In genomic region chr5:128216860-128217531, GRCh38 we compare ENCODE assay signal across 12 cellular contexts.
DNase-seq lines count a peak whose midpoint lies in the region; ATAC-seq, FAIRE-seq and TF ChIP-seq lines count a peak whose summit lies in the region.
"Had no signal": no experiment of that assay in that cellular context is flagged by ENCODE, and none has a peak within 500 bp of the region (broad histone marks: within the 10 kb centered on the region; RNA-seq: fewer than 3 reads in every experiment).

No MANE protein-coding gene starts in this region.

- H3K36me3 ChIP-seq in RWPE2 (ENCODE audit: low read depth) (no peaks in the 10 kb centered on the region), pancreas (no peaks in the 10 kb centered on the region)

- no peak for FAIRE-seq in pancreas (lab: Jason Lieb, UNC)
- FAIRE-seq in GM12891 (lab: Jason Lieb, UNC): no peak
- FAIRE-seq: GM12878 had no signal

- intact Hi-C loops in pancreas (cut with DNase I): loop anchor here in 2 of 3 donors (5.0 to 10.0 kb wide), 3 partner anchors 278 to 628 kb away; no protein-coding TSS in a partner anchor

- no peaks in the 10 kb centered on the region for H3K9me3 ChIP-seq in RWPE2 (ENCODE audit: severe bottlenecking)
- H3K9me3 ChIP-seq in pancreas: no peaks in the 10 kb centered on the region
- H3K9me3 ChIP-seq: body of pancreas had no signal

- ATAC-seq in RWPE2 (ENCODE audit: low read depth): peak; percentile 79
- peak in 3 of 4 donors; percentile 39 to 47 (median 40) for ATAC-seq in pancreas
- ATAC-seq in GM18870 (IDR thresholded peaks at IDR 0.05; ENCODE audit: unreplicated experiment): no peak
- ATAC-seq: activated CD8-positive, alpha-beta T cell treated with anti-CD3 and anti-CD28 coated beads for 36 hours; body of pancreas; GM12878 had no signal

- WGBS in pancreas, 2 donors: 63 to 69% methylated on average over 15 of the region's 15 CpGs

- no peak for TF ChIP-seq POLR2A in GM12891 (IDR thresholded peaks at IDR 0.05; ENCODE audit: low read depth, low read length)

- H3K4me3 ChIP-seq in RWPE2 (ENCODE audit: severe bottlenecking) (no peak overlapping the region), fibroblast of the aortic adventitia (ENCODE audit: low read depth, low read length) (no peak overlapping the region), pancreas (no peak overlapping the region)
- H3K4me3 ChIP-seq: body of pancreas, GM12878 had no signal

- H3K27me3 ChIP-seq in RWPE2 (ENCODE audit: insufficient read depth, poor library complexity, severe bottlenecking) (no peaks in the 10 kb centered on the region), pancreas (no peaks in the 10 kb centered on the region)
- H3K27me3 ChIP-seq: body of pancreas had no signal

- H3K4me1 ChIP-seq in RWPE2 (ENCODE audit: insufficient read depth, poor library complexity, severe bottlenecking) (no peaks in the 10 kb centered on the region), pancreas (no peaks in the 10 kb centered on the region)
- H3K4me1 ChIP-seq: body of pancreas had no signal

- H3K27ac ChIP-seq in RWPE2 (ENCODE audit: poor library complexity, severe bottlenecking) (no peak overlapping the region), pancreas (no peak overlapping the region)
- H3K27ac ChIP-seq: body of pancreas had no signal

- DNase-seq in ELR (ENCODE audit: low read depth) (peak; percentile 71), RWPE2 (ENCODE audit: low spot score) (no peak), fibroblast of the aortic adventitia (ENCODE audit: low read depth) (peak; percentile 58), pancreas (no peak), germinal center (ENCODE audit: low spot score) (no peak), GM12891 (ENCODE audit: insufficient read length, low spot score) (no peak), NCI-H526 treated with DMSO at 0.1 percent for 48 hours (lab: John Stamatoyannopoulos, UW) (no peak)
- DNase-seq: activated CD8-positive, alpha-beta T cell treated with anti-CD3 and anti-CD28 coated beads for 36 hours; body of pancreas; SW 1271 had no signal

- TF ChIP-seq CTCF in RWPE2 (IDR thresholded peaks at IDR 0.05; ENCODE audit: poor library complexity, severe bottlenecking) (no peak), fibroblast of the aortic adventitia (IDR thresholded peaks at IDR 0.05; ENCODE audit: insufficient read depth, low read length) (no peak), pancreas (IDR thresholded peaks at IDR 0.05) (no peak)

TF ChIP-seq in GM12891, 5 proteins besides CTCF, POLR2A, EP300 and RAD21:
- TF ChIP-seq SPI1 (IDR thresholded peaks at IDR 0.05; ENCODE audit: low read depth, low read length) (no peak), POLR2AphosphoS5 (IDR thresholded peaks at IDR 0.05; ENCODE audit: low read depth, low read length) (no peak), POU2F2 (IDR thresholded peaks at IDR 0.05; ENCODE audit: low read depth, low read length) (no peak), TAF1 (IDR thresholded peaks at IDR 0.05; ENCODE audit: low read depth, low read length) (no peak), PAX5 (IDR thresholded peaks at IDR 0.05; ENCODE audit: insufficient read depth, low read length, severe bottlenecking) (no peak)

Comparison
In these comparisons a context has a peak if more than half of its experiments do, and no peak if none do; other contexts are left out.
1. DNase-seq: peak in ELR (single experiment) and fibroblast of the aortic adventitia (single experiment); none in RWPE2 (single experiment), pancreas (0 of 6), germinal center (single experiment), GM12891 (single experiment) and NCI-H526 treated with DMSO at 0.1 percent for 48 hours (single experiment).